Comparison of ENCODE assay signal across 29 cellular contexts in the genomic region with DNA sequence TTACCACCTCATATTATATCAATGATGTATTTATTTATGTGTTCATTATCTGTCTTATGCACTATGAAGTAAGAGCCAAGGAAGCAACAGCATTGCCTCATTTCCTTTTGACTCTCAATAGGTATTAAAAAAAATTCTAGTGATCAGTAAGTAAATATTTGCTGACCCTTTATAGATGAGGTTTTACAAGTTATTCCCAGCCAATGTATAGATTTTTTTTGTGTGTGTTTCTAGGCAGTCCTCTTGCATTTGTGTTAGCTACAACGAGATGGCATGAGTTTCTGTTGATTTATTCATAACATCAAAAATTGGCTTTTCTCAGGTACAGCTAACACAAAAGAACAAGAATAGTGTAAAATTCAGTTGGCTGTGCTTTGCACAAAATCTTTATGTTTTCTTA. TPM values are rescaled to one million over a fixed set of nuclear protein-coding genes. Genes with fewer than 3 reads are reported as not detected.
"Had no signal": no experiment of that assay in that cellular context is flagged by ENCODE, and none has a peak within 500 bp of the region (broad histone marks: within the 10 kb centered on the region; RNA-seq: fewer than 3 reads in every experiment).

No MANE protein-coding gene starts in this region.

- ATAC-seq: activated CD8-positive, alpha-beta T cell treated with anti-CD3 and anti-CD28 coated beads for 36 hours; activated naive CD8-positive, alpha-beta T cell treated with anti-CD3 and anti-CD28 coated beads, Interleukin-2, amount 50 U/mL, for 24 hours had no signal

- DNase-seq: activated B cell treated with CpG ODN at 0.5 μM for 24 hours; activated CD4-positive, alpha-beta memory T cell treated with anti-CD3 and anti-CD28 coated beads for 36 hours; activated CD4-positive, alpha-beta T cell treated with anti-CD3 and anti-CD28 coated beads for 4 hours; activated CD4-positive, alpha-beta T cell treated with anti-CD3 and anti-CD28 coated beads, Interleukin-2, amount 10 ng/mL, durations not matched to agents 24 days and 14 days; activated CD4-positive, alpha-beta T cell treated with anti-CD3 and anti-CD28 coated beads, Interleukin-2, amount 50 U/mL, for 1 hour; activated CD4-positive, alpha-beta T cell treated with anti-CD3 and anti-CD28 coated beads, Interleukin-2, amount 50 U/mL, for 4 hours; activated CD4-positive, CD25-positive, alpha-beta regulatory T cell treated with anti-CD3 and anti-CD28 coated beads, Interleukin-2, amount 50 U/mL, for 72 hours; activated CD8-positive, alpha-beta memory T cell treated with anti-CD3 and anti-CD28 coated beads, Interleukin-2, amount 50 U/mL, for 48 hours; activated CD8-positive, alpha-beta T cell treated with anti-CD3 and anti-CD28 coated beads for 36 hours; activated effector memory CD4-positive, alpha-beta T cell treated with Interleukin-2 at 50 U/mL for 16 hours; activated gamma-delta T cell; activated naive CD4-positive, alpha-beta T cell treated with anti-CD3 and anti-CD28 coated beads, Interleukin-2, amount 10 ng/mL, durations not matched to agents 7 days and 5 days; activated naive CD4-positive, alpha-beta T cell treated with Interleukin-2 at 50 U/mL for 16 hours; activated naive CD8-positive, alpha-beta T cell treated with anti-CD3 and anti-CD28 coated beads, Interleukin-2, amount 10 ng/mL, durations not matched to agents 7 days and 5 days; activated naive CD8-positive, alpha-beta T cell treated with anti-CD3 and anti-CD28 coated beads, Interleukin-2, amount 50 U/mL, for 24 hours; activated T-cell treated with anti-CD3 and anti-CD28 coated beads, Interleukin-2, amount 50 U/mL, for 24 hours; activated T-cell treated with anti-CD3 and anti-CD28 coated beads, Interleukin-2, amount 50 U/mL, for 48 hours; amygdala; anterior cingulate cortex; cerebellar nuclear complex; T-helper 1 cell; T-helper 2 cell; T-helper 9 cell had no signal

- H3K4me3 ChIP-seq: ascending aorta, cardiac muscle cell had no signal

RNA-seq across cellular contexts. Expression of a gene that starts 4.7 kb away (rescaled TPM):
- total RNA-seq: activated B cell treated with CpG ODN at 0.5 μM for 24 hours; activated CD4-positive, alpha-beta memory T cell treated with anti-CD3 and anti-CD28 coated beads for 36 hours; activated CD4-positive, alpha-beta T cell treated with anti-CD3 and anti-CD28 coated beads, Interleukin-2, amount 10 ng/mL, durations not matched to agents 24 days and 14 days; activated CD8-positive, alpha-beta memory T cell treated with anti-CD3 and anti-CD28 coated beads for 36 hours; activated CD8-positive, alpha-beta T cell treated with anti-CD3 and anti-CD28 coated beads for 36 hours; activated naive CD8-positive, alpha-beta T cell treated with anti-CD3 and anti-CD28 coated beads, Interleukin-2, amount 10 ng/mL, durations not matched to agents 7 days and 5 days; activated T-helper 2 cell treated with anti-CD3 and anti-CD28 coated beads, Interferon-gamma antibody, Interleukin-2, Interleukin-4, amounts not matched to agents 10 μg/mL and 5 μg/mL and 100 μg/mL, durations not matched to agents 14 hours and 24 hours and 36 hours; ascending aorta; bronchial epithelial cell; cardiac muscle cell; chondrocyte had no signal

RNA-seq across cellular contexts. Expression of a gene that starts 10.4 kb away (rescaled TPM):
- total RNA-seq: activated B cell treated with CpG ODN at 0.5 μM for 24 hours; activated CD4-positive, alpha-beta memory T cell treated with anti-CD3 and anti-CD28 coated beads for 36 hours; activated CD4-positive, alpha-beta T cell treated with anti-CD3 and anti-CD28 coated beads, Interleukin-2, amount 10 ng/mL, durations not matched to agents 24 days and 14 days; activated CD8-positive, alpha-beta memory T cell treated with anti-CD3 and anti-CD28 coated beads for 36 hours; activated CD8-positive, alpha-beta T cell treated with anti-CD3 and anti-CD28 coated beads for 36 hours; activated naive CD8-positive, alpha-beta T cell treated with anti-CD3 and anti-CD28 coated beads, Interleukin-2, amount 10 ng/mL, durations not matched to agents 7 days and 5 days; activated T-helper 2 cell treated with anti-CD3 and anti-CD28 coated beads, Interferon-gamma antibody, Interleukin-2, Interleukin-4, amounts not matched to agents 10 μg/mL and 5 μg/mL and 100 μg/mL, durations not matched to agents 14 hours and 24 hours and 36 hours; ascending aorta; bronchial epithelial cell; cardiac muscle cell; chondrocyte had no signal

RNA-seq across cellular contexts. Expression of a gene that starts 13.2 kb away (rescaled TPM):
- total RNA-seq: activated B cell treated with CpG ODN at 0.5 μM for 24 hours; activated CD4-positive, alpha-beta memory T cell treated with anti-CD3 and anti-CD28 coated beads for 36 hours; activated CD4-positive, alpha-beta T cell treated with anti-CD3 and anti-CD28 coated beads, Interleukin-2, amount 10 ng/mL, durations not matched to agents 24 days and 14 days; activated CD8-positive, alpha-beta memory T cell treated with anti-CD3 and anti-CD28 coated beads for 36 hours; activated CD8-positive, alpha-beta T cell treated with anti-CD3 and anti-CD28 coated beads for 36 hours; activated naive CD8-positive, alpha-beta T cell treated with anti-CD3 and anti-CD28 coated beads, Interleukin-2, amount 10 ng/mL, durations not matched to agents 7 days and 5 days; activated T-helper 2 cell treated with anti-CD3 and anti-CD28 coated beads, Interferon-gamma antibody, Interleukin-2, Interleukin-4, amounts not matched to agents 10 μg/mL and 5 μg/mL and 100 μg/mL, durations not matched to agents 14 hours and 24 hours and 36 hours; ascending aorta; bronchial epithelial cell; cardiac muscle cell; chondrocyte had no signal

RNA-seq across cellular contexts. Expression of a gene that starts 29.4 kb away (rescaled TPM):
- total RNA-seq: activated B cell treated with CpG ODN at 0.5 μM for 24 hours; activated CD4-positive, alpha-beta memory T cell treated with anti-CD3 and anti-CD28 coated beads for 36 hours; activated CD4-positive, alpha-beta T cell treated with anti-CD3 and anti-CD28 coated beads, Interleukin-2, amount 10 ng/mL, durations not matched to agents 24 days and 14 days; activated CD8-positive, alpha-beta memory T cell treated with anti-CD3 and anti-CD28 coated beads for 36 hours; activated CD8-positive, alpha-beta T cell treated with anti-CD3 and anti-CD28 coated beads for 36 hours; activated naive CD8-positive, alpha-beta T cell treated with anti-CD3 and anti-CD28 coated beads, Interleukin-2, amount 10 ng/mL, durations not matched to agents 7 days and 5 days; activated T-helper 2 cell treated with anti-CD3 and anti-CD28 coated beads, Interferon-gamma antibody, Interleukin-2, Interleukin-4, amounts not matched to agents 10 μg/mL and 5 μg/mL and 100 μg/mL, durations not matched to agents 14 hours and 24 hours and 36 hours; ascending aorta; bronchial epithelial cell; cardiac muscle cell; chondrocyte had no signal
